Comparison of ENCODE assay signal across 1 cellular context in the genomic region with DNA sequence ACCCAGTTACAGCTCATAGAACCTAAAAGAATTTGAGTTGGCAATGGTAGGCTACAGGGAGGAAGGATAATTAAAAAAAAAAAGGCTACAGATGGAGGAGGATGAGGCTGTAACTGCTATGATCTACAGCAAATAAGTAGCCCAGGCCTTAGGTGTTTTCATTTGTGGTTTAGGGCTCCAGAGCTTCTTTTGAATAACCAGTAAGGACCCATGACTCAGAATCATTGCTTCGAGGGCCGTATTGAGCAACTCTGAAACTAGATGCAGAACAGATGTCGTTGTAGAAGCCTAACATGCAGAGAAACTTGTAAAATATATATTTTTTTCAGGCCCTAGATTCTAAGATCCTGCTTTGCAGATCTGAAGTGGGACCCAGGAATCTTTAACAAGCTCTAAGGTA.
TF ChIP-seq lines count a peak whose summit lies in the region.

No MANE protein-coding gene starts in this region.

TF ChIP-seq in WTC11, 78 proteins besides CTCF, POLR2A, EP300 and RAD21 (continued from another document):
- TF ChIP-seq, protein P1, sequence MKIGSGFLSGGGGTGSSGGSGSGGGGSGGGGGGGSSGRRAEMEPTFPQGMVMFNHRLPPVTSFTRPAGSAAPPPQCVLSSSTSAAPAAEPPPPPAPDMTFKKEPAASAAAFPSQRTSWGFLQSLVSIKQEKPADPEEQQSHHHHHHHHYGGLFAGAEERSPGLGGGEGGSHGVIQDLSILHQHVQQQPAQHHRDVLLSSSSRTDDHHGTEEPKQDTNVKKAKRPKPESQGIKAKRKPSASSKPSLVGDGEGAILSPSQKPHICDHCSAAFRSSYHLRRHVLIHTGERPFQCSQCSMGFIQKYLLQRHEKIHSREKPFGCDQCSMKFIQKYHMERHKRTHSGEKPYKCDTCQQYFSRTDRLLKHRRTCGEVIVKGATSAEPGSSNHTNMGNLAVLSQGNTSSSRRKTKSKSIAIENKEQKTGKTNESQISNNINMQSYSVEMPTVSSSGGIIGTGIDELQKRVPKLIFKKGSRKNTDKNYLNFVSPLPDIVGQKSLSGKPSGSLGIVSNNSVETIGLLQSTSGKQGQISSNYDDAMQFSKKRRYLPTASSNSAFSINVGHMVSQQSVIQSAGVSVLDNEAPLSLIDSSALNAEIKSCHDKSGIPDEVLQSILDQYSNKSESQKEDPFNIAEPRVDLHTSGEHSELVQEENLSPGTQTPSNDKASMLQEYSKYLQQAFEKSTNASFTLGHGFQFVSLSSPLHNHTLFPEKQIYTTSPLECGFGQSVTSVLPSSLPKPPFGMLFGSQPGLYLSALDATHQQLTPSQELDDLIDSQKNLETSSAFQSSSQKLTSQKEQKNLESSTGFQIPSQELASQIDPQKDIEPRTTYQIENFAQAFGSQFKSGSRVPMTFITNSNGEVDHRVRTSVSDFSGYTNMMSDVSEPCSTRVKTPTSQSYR (CRISPR knock-in tag; IDR thresholded peaks at IDR 0.05): no peak
- TF ChIP-seq GRHL2 (CRISPR knock-in tag; IDR thresholded peaks at IDR 0.05; ENCODE audit: insufficient replicate concordance, severe bottlenecking) (no peak), SP1 (CRISPR knock-in tag; conservative IDR thresholded peaks at IDR 0.05) (no peak), ZNF396 (CRISPR knock-in tag; IDR thresholded peaks at IDR 0.05; ENCODE audit: borderline replicate concordance) (no peak), NFE2L1 (CRISPR knock-in tag; IDR thresholded peaks at IDR 0.05) (no peak)
- TF ChIP-seq, protein P2, sequence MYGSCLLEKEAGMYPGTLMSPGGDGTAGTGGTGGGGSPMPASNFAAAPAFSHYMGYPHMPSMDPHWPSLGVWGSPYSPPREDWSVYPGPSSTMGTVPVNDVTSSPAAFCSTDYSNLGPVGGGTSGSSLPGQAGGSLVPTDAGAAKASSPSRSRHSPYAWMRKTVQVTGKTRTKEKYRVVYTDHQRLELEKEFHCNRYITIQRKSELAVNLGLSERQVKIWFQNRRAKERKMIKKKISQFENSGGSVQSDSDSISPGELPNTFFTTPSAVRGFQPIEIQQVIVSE (CRISPR knock-in tag; IDR thresholded peaks at IDR 0.05; ENCODE audit: borderline replicate concordance): no peak
- TF ChIP-seq, protein P3, sequence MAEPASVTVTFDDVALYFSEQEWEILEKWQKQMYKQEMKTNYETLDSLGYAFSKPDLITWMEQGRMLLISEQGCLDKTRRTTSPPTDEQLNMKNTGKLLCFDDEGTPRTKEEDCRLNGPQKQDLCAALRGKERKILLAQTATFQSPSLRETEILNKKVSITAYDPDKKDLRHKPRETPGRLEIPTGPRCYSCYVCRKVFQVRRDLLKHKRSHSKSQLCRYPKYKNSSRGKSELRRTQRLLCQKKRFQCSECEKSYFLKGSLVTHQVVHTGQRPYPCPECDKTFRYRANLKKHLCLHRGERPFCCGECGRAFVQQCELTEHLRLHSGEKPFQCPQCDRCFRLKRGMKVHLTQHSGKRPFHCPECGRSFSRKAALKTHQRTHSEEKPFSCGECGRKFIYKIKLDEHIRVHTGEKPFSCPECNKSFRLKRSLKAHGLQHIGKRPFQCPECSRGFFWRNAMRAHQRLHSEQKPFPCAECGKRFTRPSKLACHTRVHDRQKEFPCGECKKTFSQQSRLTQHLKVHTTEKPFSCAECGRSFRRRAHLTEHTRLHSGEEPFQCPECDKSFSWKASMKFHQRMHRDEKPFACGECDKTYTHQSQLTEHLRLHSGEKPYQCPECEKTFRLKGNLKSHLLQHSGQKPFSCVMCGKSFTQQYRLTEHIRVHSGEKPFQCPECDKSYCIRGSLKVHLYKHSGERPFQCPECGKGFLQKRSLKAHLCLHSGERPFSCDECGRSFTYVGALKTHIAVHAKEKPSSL (CRISPR knock-in tag; conservative IDR thresholded peaks at IDR 0.05): no peak
